21 cellular contexts compared by ENCODE assay signal in genomic region chr6:160275511-160276003, GRCh38. TPM values are rescaled to one million over a fixed set of nuclear protein-coding genes. Genes with fewer than 3 reads are reported as not detected.
A peak's percentile ranks its signal among the peaks of the same experiment; 100 is the strongest.
DNase-seq lines count a peak whose midpoint lies in the region; ATAC-seq and TF ChIP-seq lines count a peak whose summit lies in the region.
"Had no signal": no experiment of that assay in that cellular context is flagged by ENCODE, and none has a peak within 500 bp of the region (broad histone marks: within the 10 kb centered on the region; RNA-seq: fewer than 3 reads in every experiment).

No MANE protein-coding gene starts in this region.

- 84 to 85% methylated on average over 17 to 20 of the region's 20 CpGs for WGBS in endodermal cell (ENCODE audit: insufficient coverage in 1 of 2, insufficient read length in 1 of 2), 2 experiments

- no peak overlapping the region for H3K9ac ChIP-seq in endodermal cell (ENCODE audit: extremely low read depth, low read length, poor library complexity, severe bottlenecking)
- H3K9ac ChIP-seq: KMS-11 had no signal

- intact Hi-C loops in posterior cingulate gyrus (cut with DNase I) = no loop called here

- H3K36me3 Mint-ChIP-seq in endodermal cell (ENCODE audit: low read depth) = no peaks in the 10 kb centered on the region
- H3K36me3 Mint-ChIP-seq: CD4-positive, CD25-positive, alpha-beta regulatory T cell had no signal

- DNase-seq in endodermal cell = peak; percentile 48
- peak; percentile 51 for DNase-seq in medulla oblongata (ENCODE audit: extremely low spot score)
- peak; percentile 24 for DNase-seq in skeletal muscle cell (ENCODE audit: low read depth)
- no peak for DNase-seq in posterior cingulate gyrus
- DNase-seq: CD4-positive, CD25-positive, alpha-beta regulatory T cell; EL; NCI-H1436 treated with DMSO at 0.1 percent for 48 hours; NCI-H2029 treated with DMSO at 0.1 percent for 48 hours; NCI-H2171 treated with DMSO at 0.1 percent for 48 hours; NCI-H446 treated with DMSO at 0.1 percent for 48 hours; NCI-H748 treated with DMSO at 0.1 percent for 48 hours; OCI-M1; SIG-M5 had no signal

- H3K9me3 ChIP-seq in endodermal cell (ENCODE audit: control insufficient read depth, low read length) = peaks cover 9% of the 10 kb centered on the region

- peaks cover 6% of the 10 kb centered on the region for H3K4me1 Mint-ChIP-seq in endodermal cell

- H3K9me3 Mint-ChIP-seq in endodermal cell = peaks cover 7% of the 10 kb centered on the region

- H3K27ac ChIP-seq in C4-2B (peak overlapping the region; percentile 2; the same call in 1 of the 2 replicates), endodermal cell (ENCODE audit: low read depth, low read length) (no peak overlapping the region)
- H3K27ac ChIP-seq: KMS-11 had no signal

- peaks cover 3% of the 10 kb centered on the region for H3K27me3 Mint-ChIP-seq in endodermal cell (ENCODE audit: insufficient read depth)

- H3K4me3 Mint-ChIP-seq in endodermal cell = no peak overlapping the region
- H3K4me3 Mint-ChIP-seq: CD4-positive, CD25-positive, alpha-beta regulatory T cell had no signal

- no peaks in the 10 kb centered on the region for H3K4me1 ChIP-seq in endodermal cell (ENCODE audit: control insufficient read depth, insufficient read depth, low read length)

- H3K4me3 ChIP-seq in endodermal cell (ENCODE audit: low read length) = no peak overlapping the region
- H3K4me3 ChIP-seq in skeletal muscle cell (ENCODE audit: low read depth, low read length) = no peak overlapping the region

- ATAC-seq in GM19395 (IDR thresholded peaks at IDR 0.05; ENCODE audit: unreplicated experiment) (no peak), GM19324 (IDR thresholded peaks at IDR 0.05; ENCODE audit: low FRiP score, unreplicated experiment) (no peak)
- ATAC-seq: HCT116 had no signal

- no peak overlapping the region for H3K27ac Mint-ChIP-seq in endodermal cell

- no peak for TF ChIP-seq CTCF in C4-2B (conservative IDR thresholded peaks at IDR 0.05)
- TF ChIP-seq CTCF in endodermal cell (conservative IDR thresholded peaks at IDR 0.05) = no peak

- H3K27me3 ChIP-seq in endodermal cell (ENCODE audit: control insufficient read depth, insufficient read depth, low read length, poor library complexity, severe bottlenecking) = no peaks in the 10 kb centered on the region

- H3K36me3 ChIP-seq in endodermal cell (ENCODE audit: control insufficient read depth, insufficient read depth, low read length) = no peaks in the 10 kb centered on the region

RNA-seq across cellular contexts. Expression of gene SLC22A2, which starts 16.9 kb away (rescaled TPM):
- total RNA-seq in endodermal cell = under 1 TPM; 0.64 to 1.00 TPM
- not detected for polyA plus RNA-seq in endodermal cell (2013, experiment 1 of 2)
- not detected for polyA plus RNA-seq in endodermal cell (2013, experiment 2 of 2)
- total RNA-seq: A673; CD4-positive, CD25-positive, alpha-beta regulatory T cell; M059J; RPMI7951 had no signal
- polyA plus RNA-seq: CD4-positive, CD25-positive, alpha-beta regulatory T cell had no signal

Comparison
In these comparisons a context has a peak if more than half of its experiments do, and no peak if none do; other contexts are left out.
1. DNase-seq: peak in endodermal cell (single experiment), medulla oblongata (single experiment) and skeletal muscle cell (single experiment); none in posterior cingulate gyrus (0 of 10).